ENCODE assay signal across 18 cellular contexts in genomic region chr16:20704281-20704680, GRCh38. TPM values are rescaled to one million over a fixed set of nuclear protein-coding genes. Genes with fewer than 3 reads are reported as not detected.
DNase-seq lines count a peak whose midpoint lies in the region; ATAC-seq and TF ChIP-seq lines count a peak whose summit lies in the region.
"Had no signal": no experiment of that assay in that cellular context is flagged by ENCODE, and none has a peak within 500 bp of the region (broad histone marks: within the 10 kb centered on the region; RNA-seq: fewer than 3 reads in every experiment).

No MANE protein-coding gene starts in this region.

- TF ChIP-seq POLR2A in prostate gland (IDR thresholded peaks at IDR 0.05) (no peak), vagina (IDR thresholded peaks at IDR 0.05) (no peak)

- in situ Hi-C loops in T47D (cut with HindIII; ENCODE audit: low pct_unique_long_range_greater_than_20kb, low sequenced_read_pairs): no loop called here

- H3K36me3 Mint-ChIP-seq in MCF 10A (ENCODE audit: insufficient read depth, unreplicated experiment): no peaks in the 10 kb centered on the region
- H3K36me3 Mint-ChIP-seq in stimulated activated effector memory CD8-positive, alpha-beta T cell treated with anti-CD3 and anti-CD28 coated beads, Interleukin-12 subunit alpha, Interleukin-12 subunit beta, amount 100 ng/mL, for 72 hours: no peaks in the 10 kb centered on the region

- H3K4me1 Mint-ChIP-seq in MCF 10A (ENCODE audit: insufficient read depth, unreplicated experiment): no peaks in the 10 kb centered on the region
- H3K4me1 Mint-ChIP-seq in stimulated activated effector memory CD8-positive, alpha-beta T cell treated with anti-CD3 and anti-CD28 coated beads, Interleukin-12 subunit alpha, Interleukin-12 subunit beta, amount 100 ng/mL, for 72 hours: no peaks in the 10 kb centered on the region

- no peak overlapping the region for H3K4me3 Mint-ChIP-seq in MCF 10A (ENCODE audit: unreplicated experiment)
- no peak overlapping the region for H3K4me3 Mint-ChIP-seq in stimulated activated effector memory CD8-positive, alpha-beta T cell treated with anti-CD3 and anti-CD28 coated beads, Interleukin-12 subunit alpha, Interleukin-12 subunit beta, amount 100 ng/mL, for 72 hours

- H3K9me3 ChIP-seq in prostate gland: no peaks in the 10 kb centered on the region
- no peaks in the 10 kb centered on the region for H3K9me3 ChIP-seq in vagina
- H3K9me3 ChIP-seq: BLaER1, HAP-1 had no signal

- H3K27ac ChIP-seq in foreskin keratinocyte (no peak overlapping the region), prostate gland (peak overlapping the region; percentile 80 to 84), vagina (peak overlapping the region; percentile 47)
- H3K27ac ChIP-seq: BLaER1, PC-9 had no signal

- no peaks in the 10 kb centered on the region for H3K4me1 ChIP-seq in foreskin keratinocyte
- H3K4me1 ChIP-seq in prostate gland (replicated peaks): peaks cover 7% of the 10 kb centered on the region
- peaks cover 13% of the 10 kb centered on the region for H3K4me1 ChIP-seq in vagina
- H3K4me1 ChIP-seq: BLaER1, HAP-1 had no signal

- H3K4me3 ChIP-seq in prostate gland (no peak overlapping the region), vagina (no peak overlapping the region)
- H3K4me3 ChIP-seq: BLaER1, HAP-1, PC-9 had no signal

- no peak for ATAC-seq in foreskin keratinocyte
- ATAC-seq in stimulated activated effector memory CD8-positive, alpha-beta T cell treated with anti-CD3 and anti-CD28 coated beads, Interleukin-12 subunit alpha, Interleukin-12 subunit beta, amount 100 ng/mL, for 72 hours: no peak

- H3K9me3 Mint-ChIP-seq in MCF 10A (ENCODE audit: unreplicated experiment): no peaks in the 10 kb centered on the region
- H3K9me3 Mint-ChIP-seq in stimulated activated effector memory CD8-positive, alpha-beta T cell treated with anti-CD3 and anti-CD28 coated beads, Interleukin-12 subunit alpha, Interleukin-12 subunit beta, amount 100 ng/mL, for 72 hours: no peaks in the 10 kb centered on the region

- CTCF ChIA-PET in MCF 10A (lab: Yijun Ruan, JAX): interaction anchor here (0.8 to 1.3 kb wide), 2 partner anchors 36 to 796 kb away, joined by 3 read pairs; no protein-coding TSS in a partner anchor

- peaks cover 20% of the 10 kb centered on the region for H3K27me3 Mint-ChIP-seq in MCF 10A (ENCODE audit: insufficient read depth, unreplicated experiment)

- no peak overlapping the region for H3K27ac Mint-ChIP-seq in MCF 10A (ENCODE audit: low read depth, unreplicated experiment)
- H3K27ac Mint-ChIP-seq in stimulated activated effector memory CD8-positive, alpha-beta T cell treated with anti-CD3 and anti-CD28 coated beads, Interleukin-12 subunit alpha, Interleukin-12 subunit beta, amount 100 ng/mL, for 72 hours: no peak overlapping the region

- no TSS peak for BruUV-seq in MCF 10A (replicated peaks; lab: Mats Ljungman, UMichigan)

- 8% methylated on average over 3 of the region's 3 CpGs for WGBS in prostate gland

- intact Hi-C loops in MCF 10A (cut with micrococcal nuclease) (loop anchor here (10.0 kb wide), 1 partner anchor 799 kb away; no protein-coding TSS in a partner anchor), prostate gland (cut with DNase I) (no loop called here), vagina (cut with DNase I) (no loop called here)

- DNase-seq in T47D (ENCODE audit: low read depth in 1 of 2, low spot score in 1 of 2) (peak; percentile 36 to 84), MCF 10A (ENCODE audit: unreplicated experiment) (no peak), foreskin keratinocyte (peak; percentile 9 to 22), prostate gland (ENCODE audit: low spot score) (peak; percentile 46), vagina (ENCODE audit: extremely low spot score in 2 of 2) (no peak), pons (ENCODE audit: low spot score) (no peak), NCI-H1048 (lab: John Stamatoyannopoulos, UW) (no peak)
- no peak for DNase-seq in stimulated activated effector memory CD8-positive, alpha-beta T cell treated with anti-CD3 and anti-CD28 coated beads, Interleukin-12 subunit alpha, Interleukin-12 subunit beta, amount 100 ng/mL, for 72 hours (ENCODE audit: low spot score in 2 of 2)
- DNase-seq: 8988T, Kasumi-1, NCI-H1436 treated with DMSO at 0.1 percent for 48 hours, NCI-H2107, NCI-H226, NCI-H69, PC-9 had no signal

- POLR2A ChIA-PET in MCF 10A (lab: Yijun Ruan, JAX): interaction anchor here (0.7 kb wide), 1 partner anchor 37 kb away, joined by 3 read pairs; the partner anchor contains the start of gene THUMPD1

- H3K27me3 ChIP-seq in foreskin keratinocyte: no peaks in the 10 kb centered on the region
- H3K27me3 ChIP-seq in prostate gland (replicated peaks; ENCODE audit: insufficient read depth): no peaks in the 10 kb centered on the region
- no peaks in the 10 kb centered on the region for H3K27me3 ChIP-seq in vagina
- H3K27me3 ChIP-seq: BLaER1 had no signal

- TF ChIP-seq CTCF in MCF 10A (IDR thresholded peaks at IDR 0.05; ENCODE audit: unreplicated experiment): no peak
- no peak for TF ChIP-seq CTCF in foreskin keratinocyte (conservative IDR thresholded peaks at IDR 0.05)
- TF ChIP-seq CTCF in prostate gland (IDR thresholded peaks at IDR 0.05): no peak
- no peak for TF ChIP-seq CTCF in vagina (IDR thresholded peaks at IDR 0.05)

- H3K36me3 ChIP-seq in prostate gland (no peaks in the 10 kb centered on the region), vagina (no peaks in the 10 kb centered on the region)
- H3K36me3 ChIP-seq: BLaER1, HAP-1 had no signal

RNA-seq across cellular contexts. Expression of gene ACSM1, which starts 6.8 kb away (rescaled TPM):
- total RNA-seq in MCF 10A (2022) (not detected in 2 replicates), foreskin keratinocyte (not detected in 2 replicates), prostate gland (10 to 100 TPM in 1 of 2 donors, 1 to 10 TPM in 1; 7.7 to 24.6 TPM), vagina (0.98 TPM)
- not detected in 2 replicates for polyA plus RNA-seq in foreskin keratinocyte
- total RNA-seq: Daoy, PC-9 had no signal

RNA-seq across cellular contexts. Expression of gene THUMPD1, which starts 37.3 kb away (rescaled TPM):
- total RNA-seq in MCF 10A (2022) (26.5 and 38.7 TPM in 2 replicates), foreskin keratinocyte (32.7 TPM in 2 replicates), prostate gland (100 to 1,000 TPM; 107 to 167 TPM), vagina (60.9 TPM)
- 7.6 and 8.7 TPM in 2 replicates for polyA plus RNA-seq in foreskin keratinocyte

RNA-seq across cellular contexts. Expression of gene ACSM3, which starts 59.5 kb away (rescaled TPM):
- total RNA-seq in MCF 10A (2022) (2.0 and 2.3 TPM in 2 replicates), foreskin keratinocyte (0.44 and 0.67 TPM in 2 replicates), prostate gland (10 to 100 TPM; 65.9 to 99.6 TPM), vagina (70.2 TPM)
- polyA plus RNA-seq in foreskin keratinocyte: 0.18 and 0.40 TPM in 2 replicates

Comparison
In these comparisons a context has a peak if more than half of its experiments do, and no peak if none do; other contexts are left out.
1. DNase-seq: peak in T47D (2 of 2), foreskin keratinocyte (2 of 2) and prostate gland (single experiment); none in MCF 10A (single experiment), vagina (0 of 2), stimulated activated effector memory CD8-positive, alpha-beta T cell treated with anti-CD3 and anti-CD28 coated beads, Interleukin-12 subunit alpha, Interleukin-12 subunit beta, amount 100 ng/mL, for 72 hours (0 of 2), pons (single experiment) and NCI-H1048 (single experiment).
2. RNA of gene ACSM3, which starts 59.5 kb away (total RNA-seq): 65.9 to 99.6 TPM in prostate gland and 70.2 TPM in vagina (single experiment); 2.0 to 2.3 TPM in MCF 10A and 0.44 to 0.67 TPM in foreskin keratinocyte; every median in the first group is over 10 times any median in the second.